9 cellular contexts compared by ENCODE assay signal in the genomic region with DNA sequence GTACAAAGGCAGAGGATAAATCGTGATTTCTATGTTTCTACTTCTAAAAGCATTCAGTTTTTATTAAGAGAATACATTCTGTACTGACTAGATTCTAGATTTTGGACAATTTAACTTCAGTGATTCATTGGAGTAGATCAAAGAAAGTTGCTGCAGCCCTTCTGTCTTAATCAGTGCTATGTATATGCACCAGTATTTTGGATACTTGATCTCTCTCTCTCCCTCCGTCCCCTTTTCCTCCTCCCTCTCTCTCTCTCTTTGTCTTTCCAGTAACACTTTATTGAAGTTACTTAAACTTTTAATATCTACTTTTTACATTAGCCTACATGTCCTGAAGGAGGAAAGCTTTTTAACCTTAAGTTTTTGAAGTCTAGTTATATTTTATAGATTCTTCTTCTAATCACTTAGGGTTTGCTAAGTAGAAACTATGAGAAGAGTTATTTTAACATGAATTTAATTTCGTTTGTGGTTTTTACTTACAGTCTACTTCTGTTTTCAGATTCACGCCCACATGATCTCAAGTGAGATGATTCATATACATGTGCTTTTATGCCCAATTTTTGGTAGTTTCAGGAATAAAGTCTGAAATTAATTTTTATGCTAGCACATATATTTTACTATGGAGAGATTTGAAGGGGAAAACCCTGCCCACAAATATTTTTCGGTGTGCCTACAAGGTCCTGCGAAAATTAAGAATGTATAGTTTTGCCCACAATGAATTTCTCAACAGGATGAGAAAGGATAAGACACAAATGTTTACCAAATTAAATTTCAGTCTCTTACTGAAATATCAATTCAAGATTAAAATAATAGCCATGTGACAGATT. TPM values are rescaled to one million over a fixed set of nuclear protein-coding genes. Genes with fewer than 3 reads are reported as not detected.
DNase-seq lines count a peak whose midpoint lies in the region; ATAC-seq, FAIRE-seq and TF ChIP-seq lines count a peak whose summit lies in the region.
"Had no signal": no experiment of that assay in that cellular context is flagged by ENCODE, and none has a peak within 500 bp of the region (broad histone marks: within the 10 kb centered on the region; RNA-seq: fewer than 3 reads in every experiment).

No MANE protein-coding gene starts in this region.

- no peak overlapping the region for H2BK15ac ChIP-seq in H9 (ENCODE audit: low read depth, low read length)

- H3K14ac ChIP-seq in H9 (ENCODE audit: insufficient read depth, low read length), result no peak overlapping the region

- ATAC-seq in activated CD8-positive, alpha-beta memory T cell treated with anti-CD3 and anti-CD28 coated beads, Interleukin-2, amount 10 ng/mL, durations not matched to agents 7 days and 5 days, result peak; percentile 54
- peak; percentile 59 for ATAC-seq in HG03159 (IDR thresholded peaks at IDR 0.05; ENCODE audit: unreplicated experiment)

- H4K8ac ChIP-seq in H9 (replicated peaks; ENCODE audit: insufficient read length, low read depth, low read length), result no peak overlapping the region

- peak overlapping the region; percentile 33 for H3K9ac ChIP-seq in astrocyte (ENCODE audit: low read length)
- no peak overlapping the region for H3K9ac ChIP-seq in H9 (ENCODE audit: extremely low read depth, insufficient read length, low read length)

- H3K27me3 Mint-ChIP-seq in activated CD8-positive, alpha-beta memory T cell treated with anti-CD3 and anti-CD28 coated beads, Interleukin-2, amount 10 ng/mL, durations not matched to agents 7 days and 5 days, result no peaks in the 10 kb centered on the region
- no peaks in the 10 kb centered on the region for H3K27me3 Mint-ChIP-seq in astrocyte (ENCODE audit: low read depth, unreplicated experiment)
- H3K27me3 Mint-ChIP-seq in H9 (ENCODE audit: low read depth), result no peaks in the 10 kb centered on the region

- H3K4ac ChIP-seq in H9 (ENCODE audit: low read depth, low read length), result no peak overlapping the region

- no peak for FAIRE-seq in astrocyte (lab: Jason Lieb, UNC)

- H3K18ac ChIP-seq in H9 (ENCODE audit: insufficient read length, low read depth, low read length), result no peak overlapping the region

- no peaks in the 10 kb centered on the region for H3K9me3 Mint-ChIP-seq in activated CD8-positive, alpha-beta memory T cell treated with anti-CD3 and anti-CD28 coated beads, Interleukin-2, amount 10 ng/mL, durations not matched to agents 7 days and 5 days (ENCODE audit: low read depth)
- H3K9me3 Mint-ChIP-seq in astrocyte (ENCODE audit: unreplicated experiment), result no peaks in the 10 kb centered on the region
- no peaks in the 10 kb centered on the region for H3K9me3 Mint-ChIP-seq in H9

- peaks cover 78% of the 10 kb centered on the region for H3K79me2 ChIP-seq in astrocyte (ENCODE audit: insufficient read depth, low read length)
- H3K79me2 ChIP-seq in H9 (ENCODE audit: insufficient read depth, low read length), result no peaks in the 10 kb centered on the region

- H3K79me1 ChIP-seq in H9 (ENCODE audit: insufficient read depth, low read depth, low read length, poor library complexity, severe bottlenecking), result no peaks in the 10 kb centered on the region

- no peak overlapping the region for H4K5ac ChIP-seq in H9 (ENCODE audit: insufficient read length, low read depth, low read length)

- H3K27ac ChIP-seq in astrocyte (ENCODE audit: low read depth, low read length) (peak overlapping the region; percentile 40), H9 (ENCODE audit: insufficient read length, low read depth, low read length) (no peak overlapping the region), right atrium auricular region (no peak overlapping the region)
- H3K27ac ChIP-seq: neutrophil had no signal

- no peak overlapping the region for H2BK20ac ChIP-seq in H9 (ENCODE audit: low read depth, low read length, poor library complexity, severe bottlenecking)

- no peaks in the 10 kb centered on the region for H3K27me3 ChIP-seq in astrocyte (ENCODE audit: insufficient read depth, low read length)
- H3K27me3 ChIP-seq in H9 (ENCODE audit: insufficient read depth, low read length), result no peaks in the 10 kb centered on the region
- no peaks in the 10 kb centered on the region for H3K27me3 ChIP-seq in right atrium auricular region
- H3K27me3 ChIP-seq: neutrophil had no signal

- peak overlapping the region; percentile 50 for H3K4me2 ChIP-seq in astrocyte (ENCODE audit: low read length)
- H3K4me2 ChIP-seq in H9 (ENCODE audit: insufficient read depth, insufficient read length, low read length), result no peak overlapping the region

- no peak for DNase-seq in activated CD8-positive, alpha-beta memory T cell treated with anti-CD3 and anti-CD28 coated beads, Interleukin-2, amount 10 ng/mL, durations not matched to agents 7 days and 5 days
- DNase-seq in activated CD8-positive, alpha-beta memory T cell treated with anti-CD3 and anti-CD28 coated beads, Interleukin-2, amount 50 U/mL, for 48 hours, result no peak
- DNase-seq in astrocyte (ENCODE audit: low read depth) (peak; percentile 81), stromal cell of bone marrow (ENCODE audit: low read depth) (peak; percentile 68), SW480 (ENCODE audit: low spot score) (no peak), H9 (no peak), right atrium auricular region (ENCODE audit: low spot score) (no peak)

- no peak overlapping the region for H2BK12ac ChIP-seq in H9 (ENCODE audit: insufficient read length, low read depth, low read length)

- H3T11ph ChIP-seq in H9 (ENCODE audit: low read length), result no peak overlapping the region

- H3K4me3 ChIP-seq in astrocyte (ENCODE audit: insufficient read depth, low read depth, low read length) (peak overlapping the region; percentile 38), right atrium auricular region (no peak overlapping the region)

- WGBS in H9 (ENCODE audit: extremely low coverage, insufficient read length, low lambda C conversion rate), result no CpG with 5 or more reads among the region's 6 CpGs

- TF ChIP-seq CTCF in astrocyte (IDR thresholded peaks at IDR 0.05; ENCODE audit: insufficient read depth, low read depth, low read length) (no peak), H9 (conservative IDR thresholded peaks at IDR 0.05) (no peak), right atrium auricular region (IDR thresholded peaks at IDR 0.05) (no peak)

- H3K36me3 ChIP-seq in astrocyte (ENCODE audit: insufficient read depth, low read length) (no peaks in the 10 kb centered on the region), right atrium auricular region (no peaks in the 10 kb centered on the region)
- H3K36me3 ChIP-seq: neutrophil had no signal

- H3K23me2 ChIP-seq in H9 (ENCODE audit: insufficient read length, low read depth, low read length, poor library complexity, severe bottlenecking), result no peaks in the 10 kb centered on the region

- H3K9me3 ChIP-seq in astrocyte (ENCODE audit: insufficient read depth, low read depth, low read length) (no peaks in the 10 kb centered on the region), H9 (ENCODE audit: control insufficient read depth, low read depth, low read length) (no peaks in the 10 kb centered on the region), right atrium auricular region (no peaks in the 10 kb centered on the region)
- H3K9me3 ChIP-seq: neutrophil had no signal

- H3K4me1 ChIP-seq in astrocyte (ENCODE audit: insufficient read depth, low read length), result peaks cover 15% of the 10 kb centered on the region
- H3K4me1 ChIP-seq in H9 (ENCODE audit: insufficient read depth, low read length), result no peaks in the 10 kb centered on the region; the same call in 1 of the 2 replicates
- peaks cover 0 to 43% of the 10 kb centered on the region in 2 donors for H3K4me1 ChIP-seq in right atrium auricular region

- no peak overlapping the region for H3K56ac ChIP-seq in H9 (ENCODE audit: insufficient read length, low read depth, low read length)

- CTCF ChIA-PET in activated CD8-positive, alpha-beta memory T cell treated with anti-CD3 and anti-CD28 coated beads, Interleukin-2, amount 10 ng/mL, durations not matched to agents 7 days and 5 days (lab: Charles Lee), result interaction anchor here (1.0 to 1.7 kb wide), 2 partner anchors 7 to 287 kb away, joined by 3 to 4 read pairs; no protein-coding TSS in a partner anchor

- no peak overlapping the region for H2AK5ac ChIP-seq in H9 (ENCODE audit: insufficient read length, low read length)

- peak overlapping the region; percentile 68 for H3K4me3 Mint-ChIP-seq in activated CD8-positive, alpha-beta memory T cell treated with anti-CD3 and anti-CD28 coated beads, Interleukin-2, amount 10 ng/mL, durations not matched to agents 7 days and 5 days
- H3K4me3 Mint-ChIP-seq in astrocyte (ENCODE audit: unreplicated experiment) (no peak overlapping the region), H9 (no peak overlapping the region)

- H4K20me1 ChIP-seq in astrocyte (ENCODE audit: insufficient read depth, low read length) (no peaks in the 10 kb centered on the region), H9 (ENCODE audit: control insufficient read depth, insufficient read depth, insufficient read length) (no peaks in the 10 kb centered on the region)

- H2BK5ac ChIP-seq in H9 (ENCODE audit: insufficient read length, low read length), result no peak overlapping the region

- H2BK120ac ChIP-seq in H9 (ENCODE audit: low read depth, low read length, poor library complexity, severe bottlenecking), result no peak overlapping the region

- no peak overlapping the region for H2AFZ ChIP-seq in astrocyte (ENCODE audit: low read depth, low read length)
- no peak overlapping the region for H2AFZ ChIP-seq in H9 (ENCODE audit: low read length)

- no peak overlapping the region for H4K91ac ChIP-seq in H9 (ENCODE audit: insufficient read length, low read depth, low read length)

- no peak overlapping the region for H3K23ac ChIP-seq in H9 (ENCODE audit: insufficient read length, low read depth, low read length)

- peaks cover 52% of the 10 kb centered on the region for H3K4me1 Mint-ChIP-seq in activated CD8-positive, alpha-beta memory T cell treated with anti-CD3 and anti-CD28 coated beads, Interleukin-2, amount 10 ng/mL, durations not matched to agents 7 days and 5 days
- peaks cover 18% of the 10 kb centered on the region for H3K4me1 Mint-ChIP-seq in astrocyte (ENCODE audit: low read depth, unreplicated experiment)
- H3K4me1 Mint-ChIP-seq in H9, result peaks cover 5 to 8% of the 10 kb centered on the region in 2 experiments

- H3K36me3 Mint-ChIP-seq in activated CD8-positive, alpha-beta memory T cell treated with anti-CD3 and anti-CD28 coated beads, Interleukin-2, amount 10 ng/mL, durations not matched to agents 7 days and 5 days, result peaks cover 24% of the 10 kb centered on the region
- H3K36me3 Mint-ChIP-seq in astrocyte (ENCODE audit: low read depth, unreplicated experiment), result no peaks in the 10 kb centered on the region
- no peaks in the 10 kb centered on the region; a peak in 1 of 7 replicates for H3K36me3 Mint-ChIP-seq in H9 (ENCODE audit: insufficient read depth in 1 of 3, low read depth in 3 of 3)

- H3K27ac Mint-ChIP-seq in activated CD8-positive, alpha-beta memory T cell treated with anti-CD3 and anti-CD28 coated beads, Interleukin-2, amount 10 ng/mL, durations not matched to agents 7 days and 5 days, result peak overlapping the region; percentile 79
- H3K27ac Mint-ChIP-seq in astrocyte (ENCODE audit: unreplicated experiment), result peak overlapping the region; percentile 77
- H3K27ac Mint-ChIP-seq in H9, result peak overlapping the region in 1 of 3 experiments; percentile 83; a peak in 3 of 7 replicates

RNA-seq across cellular contexts. Expression of a gene that starts 9.1 kb away (rescaled TPM):
- 10 to 100 TPM; 58.0 to 84.1 TPM for total RNA-seq in activated CD8-positive, alpha-beta memory T cell treated with anti-CD3 and anti-CD28 coated beads, Interleukin-2, amount 10 ng/mL, durations not matched to agents 7 days and 5 days
- 17.7 and 20.3 TPM in 2 replicates for total RNA-seq in astrocyte
- 2.0 and 2.1 TPM in 2 replicates for total RNA-seq in H9 (2021)
- total RNA-seq in right atrium auricular region, result 10 to 100 TPM; 17.1 to 35.0 TPM

Comparison
In these comparisons a context has a peak if more than half of its experiments do, and no peak if none do; other contexts are left out.
1. DNase-seq: peak in astrocyte (single experiment) and stromal cell of bone marrow (single experiment); none in activated CD8-positive, alpha-beta memory T cell treated with anti-CD3 and anti-CD28 coated beads, Interleukin-2, amount 10 ng/mL, durations not matched to agents 7 days and 5 days (single experiment), activated CD8-positive, alpha-beta memory T cell treated with anti-CD3 and anti-CD28 coated beads, Interleukin-2, amount 50 U/mL, for 48 hours (single experiment), SW480 (single experiment), H9 (single experiment) and right atrium auricular region (single experiment).